1 cellular context compared by ENCODE assay signal in the genomic region with DNA sequence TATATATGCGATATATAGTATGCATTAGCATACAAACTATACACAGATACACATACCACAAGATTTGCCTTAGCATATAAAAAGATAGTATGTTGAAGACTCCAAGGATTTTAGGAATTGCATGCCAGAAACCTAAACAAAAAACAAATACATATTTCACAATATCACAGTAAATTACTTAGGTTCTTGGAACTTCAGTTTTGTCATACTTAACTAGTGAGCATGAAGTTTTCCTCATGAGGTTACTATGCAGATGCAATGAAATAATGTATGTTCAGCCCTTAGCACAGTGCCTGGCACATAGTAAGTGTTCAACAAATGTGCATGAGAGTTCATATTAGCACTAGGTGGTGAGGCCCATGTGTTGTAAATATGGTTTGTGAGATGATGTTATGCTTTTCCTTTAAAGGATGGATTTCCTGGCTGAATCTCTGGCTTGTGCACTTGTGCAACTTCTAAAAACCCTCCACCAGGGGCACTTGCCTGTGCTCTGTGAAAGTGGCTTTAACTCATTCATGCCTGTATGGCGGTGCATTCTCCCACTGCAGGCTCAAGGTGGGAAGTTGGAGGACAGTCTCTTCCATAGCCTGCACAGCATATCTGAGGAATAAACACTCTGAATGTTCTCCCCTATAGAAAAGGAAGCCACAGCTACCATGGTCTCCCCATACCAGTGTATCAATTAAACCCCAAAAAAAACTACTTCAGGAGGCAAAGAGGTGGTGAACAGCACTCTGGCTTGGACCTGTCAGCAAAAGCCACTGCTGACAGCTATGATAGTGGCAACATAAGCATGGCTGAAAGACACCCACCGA.
TF ChIP-seq lines count a peak whose summit lies in the region.

No MANE protein-coding gene starts in this region.

TF ChIP-seq in GM23338, 12 proteins besides CTCF, POLR2A, EP300 and RAD21 (continued from another document):
- TF ChIP-seq STAT1 (IDR thresholded peaks at IDR 0.05; ENCODE audit: unreplicated experiment) (no peak), ZNF114 (CRISPR knock-in tag; IDR thresholded peaks at IDR 0.05) (no peak), EZH2 (IDR thresholded peaks at IDR 0.05; ENCODE audit: low read depth, unreplicated experiment) (no peak), ZNF462 (CRISPR knock-in tag; IDR thresholded peaks at IDR 0.05) (no peak), POLR2AphosphoS5 (IDR thresholded peaks at IDR 0.05; ENCODE audit: low read depth) (no peak), NANOG (IDR thresholded peaks at IDR 0.05; ENCODE audit: borderline replicate concordance) (no peak), JUNB (IDR thresholded peaks at IDR 0.05; ENCODE audit: unreplicated experiment) (no peak), ZNF331 (CRISPR knock-in tag; IDR thresholded peaks at IDR 0.05; ENCODE audit: low read depth) (no peak), CREB1 (CRISPR knock-in tag; IDR thresholded peaks at IDR 0.05; ENCODE audit: low read depth) (no peak)
- TF ChIP-seq, protein P1, sequence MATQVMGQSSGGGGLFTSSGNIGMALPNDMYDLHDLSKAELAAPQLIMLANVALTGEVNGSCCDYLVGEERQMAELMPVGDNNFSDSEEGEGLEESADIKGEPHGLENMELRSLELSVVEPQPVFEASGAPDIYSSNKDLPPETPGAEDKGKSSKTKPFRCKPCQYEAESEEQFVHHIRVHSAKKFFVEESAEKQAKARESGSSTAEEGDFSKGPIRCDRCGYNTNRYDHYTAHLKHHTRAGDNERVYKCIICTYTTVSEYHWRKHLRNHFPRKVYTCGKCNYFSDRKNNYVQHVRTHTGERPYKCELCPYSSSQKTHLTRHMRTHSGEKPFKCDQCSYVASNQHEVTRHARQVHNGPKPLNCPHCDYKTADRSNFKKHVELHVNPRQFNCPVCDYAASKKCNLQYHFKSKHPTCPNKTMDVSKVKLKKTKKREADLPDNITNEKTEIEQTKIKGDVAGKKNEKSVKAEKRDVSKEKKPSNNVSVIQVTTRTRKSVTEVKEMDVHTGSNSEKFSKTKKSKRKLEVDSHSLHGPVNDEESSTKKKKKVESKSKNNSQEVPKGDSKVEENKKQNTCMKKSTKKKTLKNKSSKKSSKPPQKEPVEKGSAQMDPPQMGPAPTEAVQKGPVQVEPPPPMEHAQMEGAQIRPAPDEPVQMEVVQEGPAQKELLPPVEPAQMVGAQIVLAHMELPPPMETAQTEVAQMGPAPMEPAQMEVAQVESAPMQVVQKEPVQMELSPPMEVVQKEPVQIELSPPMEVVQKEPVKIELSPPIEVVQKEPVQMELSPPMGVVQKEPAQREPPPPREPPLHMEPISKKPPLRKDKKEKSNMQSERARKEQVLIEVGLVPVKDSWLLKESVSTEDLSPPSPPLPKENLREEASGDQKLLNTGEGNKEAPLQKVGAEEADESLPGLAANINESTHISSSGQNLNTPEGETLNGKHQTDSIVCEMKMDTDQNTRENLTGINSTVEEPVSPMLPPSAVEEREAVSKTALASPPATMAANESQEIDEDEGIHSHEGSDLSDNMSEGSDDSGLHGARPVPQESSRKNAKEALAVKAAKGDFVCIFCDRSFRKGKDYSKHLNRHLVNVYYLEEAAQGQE (IDR thresholded peaks at IDR 0.05; ENCODE audit: unreplicated experiment): no peak
- TF ChIP-seq, protein P2, sequence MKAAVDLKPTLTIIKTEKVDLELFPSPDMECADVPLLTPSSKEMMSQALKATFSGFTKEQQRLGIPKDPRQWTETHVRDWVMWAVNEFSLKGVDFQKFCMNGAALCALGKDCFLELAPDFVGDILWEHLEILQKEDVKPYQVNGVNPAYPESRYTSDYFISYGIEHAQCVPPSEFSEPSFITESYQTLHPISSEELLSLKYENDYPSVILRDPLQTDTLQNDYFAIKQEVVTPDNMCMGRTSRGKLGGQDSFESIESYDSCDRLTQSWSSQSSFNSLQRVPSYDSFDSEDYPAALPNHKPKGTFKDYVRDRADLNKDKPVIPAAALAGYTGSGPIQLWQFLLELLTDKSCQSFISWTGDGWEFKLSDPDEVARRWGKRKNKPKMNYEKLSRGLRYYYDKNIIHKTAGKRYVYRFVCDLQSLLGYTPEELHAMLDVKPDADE (IDR thresholded peaks at IDR 0.05): no peak
